2 cellular contexts compared by ENCODE assay signal in the genomic region with DNA sequence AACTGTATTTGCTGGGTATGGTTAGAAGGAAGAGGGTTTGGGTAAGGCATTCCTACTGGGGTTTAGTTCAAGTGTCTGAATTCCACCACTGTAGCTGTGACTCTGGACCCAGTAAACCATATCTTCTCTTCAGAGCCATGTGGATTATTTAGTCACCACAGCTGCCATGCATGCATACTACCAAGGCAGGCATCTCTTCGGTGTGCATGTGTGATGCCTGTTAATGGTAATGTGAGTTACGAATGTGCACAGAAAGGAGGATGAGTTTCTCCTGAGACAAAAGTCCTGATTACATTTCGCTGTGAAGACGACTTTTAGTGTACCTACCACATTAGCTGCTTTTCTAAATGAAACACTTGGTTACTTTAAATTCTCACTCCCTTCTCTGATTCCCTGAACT.
TF ChIP-seq lines count a peak whose summit lies in the region.

No MANE protein-coding gene starts in this region.

TF ChIP-seq in GM12891, 5 proteins besides CTCF, POLR2A, EP300 and RAD21:
- peak; percentile 48; the same call in 1 of the 2 replicates for TF ChIP-seq POLR2AphosphoS5 (IDR thresholded peaks at IDR 0.05; ENCODE audit: low read depth, low read length)
- TF ChIP-seq PAX5 (IDR thresholded peaks at IDR 0.05; ENCODE audit: insufficient read depth, low read length, severe bottlenecking): no peak

TF ChIP-seq in GM12878, 131 proteins besides CTCF, POLR2A, EP300 and RAD21:
- TF ChIP-seq, protein P1, sequence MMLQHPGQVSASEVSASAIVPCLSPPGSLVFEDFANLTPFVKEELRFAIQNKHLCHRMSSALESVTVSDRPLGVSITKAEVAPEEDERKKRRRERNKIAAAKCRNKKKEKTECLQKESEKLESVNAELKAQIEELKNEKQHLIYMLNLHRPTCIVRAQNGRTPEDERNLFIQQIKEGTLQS (IDR thresholded peaks at IDR 0.05; ENCODE audit: borderline replicate concordance, extremely low read depth, low read depth, low read length): no peak
- TF ChIP-seq IKZF1 (conservative IDR thresholded peaks at IDR 0.05): no peak
- TF ChIP-seq YBX1 (IDR thresholded peaks at IDR 0.05): no peak
- TF ChIP-seq CBFB (IDR thresholded peaks at IDR 0.05; ENCODE audit: low read depth): no peak
